Comparison of ENCODE assay signal across 8 cellular contexts in the genomic region with DNA sequence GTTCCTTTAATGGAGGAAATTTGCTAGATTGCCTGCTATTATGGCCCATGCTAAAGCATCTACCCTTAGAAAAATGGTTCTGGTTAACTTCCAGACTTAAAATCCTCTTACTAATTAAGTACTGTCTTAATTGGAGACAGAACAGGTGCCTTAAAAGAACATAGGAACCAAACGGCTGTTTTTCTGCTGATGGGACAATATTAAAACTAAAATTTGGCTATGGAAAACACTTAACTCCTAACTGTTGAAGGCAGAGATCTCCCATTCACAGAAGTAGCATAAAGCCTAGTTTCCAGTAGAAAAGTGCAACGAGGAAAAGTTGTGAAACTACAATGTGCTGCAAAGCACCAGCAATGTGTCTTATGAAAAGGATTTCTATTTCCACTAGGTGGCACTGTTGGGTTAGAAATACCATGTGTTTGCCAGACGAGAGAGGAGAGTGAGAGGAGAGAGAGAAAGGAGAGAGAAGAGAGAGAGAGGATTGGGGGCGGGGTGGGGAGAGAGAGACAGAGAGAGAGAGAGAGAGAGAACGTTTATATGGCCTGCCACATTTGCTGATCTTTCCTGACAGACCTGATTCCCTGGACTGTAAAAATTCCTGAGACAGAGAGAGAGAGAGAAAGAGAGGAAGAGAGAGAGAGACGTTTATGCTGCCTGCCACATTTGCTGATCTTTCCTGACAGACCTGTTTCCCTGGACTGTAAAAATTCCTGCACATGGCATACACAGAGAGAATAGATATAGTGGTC. TPM values are rescaled to one million over a fixed set of nuclear protein-coding genes. Genes with fewer than 3 reads are reported as not detected.
DNase-seq lines count a peak whose midpoint lies in the region; ATAC-seq and TF ChIP-seq lines count a peak whose summit lies in the region.

No MANE protein-coding gene starts in this region.

- no peak overlapping the region for H4K8ac ChIP-seq in IMR-90 (ENCODE audit: low read depth in 2 of 2, low read length in 2 of 2)

- H3K4ac ChIP-seq in IMR-90 (ENCODE audit: low read depth, low read length): no peak overlapping the region

- H3K23ac ChIP-seq in IMR-90 (ENCODE audit: low read depth, low read length): no peak overlapping the region

- no peak overlapping the region for H2BK20ac ChIP-seq in IMR-90 (ENCODE audit: low read depth, low read length)

- no peak overlapping the region for H4K5ac ChIP-seq in IMR-90 (ENCODE audit: low read depth, low read length)

- H3K27ac Mint-ChIP-seq in natural killer cell: no peak overlapping the region
- no peak overlapping the region for H3K27ac Mint-ChIP-seq in activated T-helper 1 cell treated with anti-CD3 and anti-CD28 coated beads, Interleukin-12 subunit alpha, Interleukin-12 subunit beta, Interleukin-2, Interleukin-4 antibody, amounts not matched to agents 30 ng/mL and 10 ng/mL and 1 ng/mL, durations not matched to agents 14 hours and 24 hours and 36 hours

- POLR2A ChIA-PET in IMR-90 (lab: Charles Lee; ENCODE audit: unreplicated experiment) (no interaction called here), RWPE1 (lab: Yijun Ruan, JAX; ENCODE audit: low non-redundant PET) (no interaction called here)

- H3K79me1 ChIP-seq in IMR-90 (ENCODE audit: low read depth in 1 of 2, low read length in 2 of 2): no peaks in the 10 kb centered on the region

- peak; percentile 69 for TF ChIP-seq RAD21 in IMR-90 (IDR thresholded peaks at IDR 0.05; ENCODE audit: low read length)

- H3K9me3 ChIP-seq in IMR-90 (ENCODE audit: control insufficient read depth, insufficient read depth, low read length): no peaks in the 10 kb centered on the region

- peak overlapping the region; percentile 2 for H3K4me3 Mint-ChIP-seq in natural killer cell
- H3K4me3 Mint-ChIP-seq in activated T-helper 1 cell treated with anti-CD3 and anti-CD28 coated beads, Interleukin-12 subunit alpha, Interleukin-12 subunit beta, Interleukin-2, Interleukin-4 antibody, amounts not matched to agents 30 ng/mL and 10 ng/mL and 1 ng/mL, durations not matched to agents 14 hours and 24 hours and 36 hours: no peak overlapping the region

- H3K27me3 ChIP-seq in IMR-90 (ENCODE audit: control insufficient read depth, insufficient read depth, low read length): no peaks in the 10 kb centered on the region; the same call in 1 of the 2 replicates

- no peaks in the 10 kb centered on the region for H3K9me1 ChIP-seq in IMR-90 (ENCODE audit: insufficient read depth, low read length)

- peak overlapping the region; percentile 36; the same call in 1 of the 2 replicates for H3K4me2 ChIP-seq in IMR-90 (ENCODE audit: low read depth, low read length)

- H3K9me3 Mint-ChIP-seq in natural killer cell: no peaks in the 10 kb centered on the region
- no peaks in the 10 kb centered on the region for H3K9me3 Mint-ChIP-seq in activated T-helper 1 cell treated with anti-CD3 and anti-CD28 coated beads, Interleukin-12 subunit alpha, Interleukin-12 subunit beta, Interleukin-2, Interleukin-4 antibody, amounts not matched to agents 30 ng/mL and 10 ng/mL and 1 ng/mL, durations not matched to agents 14 hours and 24 hours and 36 hours

- BruUV-seq in IMR-90 (replicated peaks; lab: Mats Ljungman, UMichigan): no TSS peak

- H2BK120ac ChIP-seq in IMR-90 (ENCODE audit: low read depth, low read length): no peak overlapping the region

- dilution Hi-C loops in IMR-90 (cut with HindIII; ENCODE audit: low sequenced_read_pairs, unreplicated experiment): no loop called here

- TF ChIP-seq POLR2A in IMR-90 (IDR thresholded peaks at IDR 0.05; ENCODE audit: low read depth, low read length) (no peak), erythroblast (IDR thresholded peaks at IDR 0.05; ENCODE audit: low read length) (no peak)

- H3K4me1 ChIP-seq in IMR-90 (ENCODE audit: control insufficient read depth, insufficient read depth, low read length): no peaks in the 10 kb centered on the region

- H3K27ac ChIP-seq in IMR-90 (ENCODE audit: insufficient read depth, low read length) (no peak overlapping the region), RWPE1 (no peak overlapping the region)

- WGBS in IMR-90 (ENCODE audit: extremely low coverage in 2 of 2, insufficient read length in 1 of 2), 2 experiments: 10% methylated on average over 2 of the region's 6 CpGs; no CpG with 5 or more reads in 1 of the 2 experiments

- H4K20me1 ChIP-seq in IMR-90 (ENCODE audit: insufficient read depth, low read length): no peaks in the 10 kb centered on the region

- H3K36me3 Mint-ChIP-seq in natural killer cell: no peaks in the 10 kb centered on the region
- no peaks in the 10 kb centered on the region for H3K36me3 Mint-ChIP-seq in activated T-helper 1 cell treated with anti-CD3 and anti-CD28 coated beads, Interleukin-12 subunit alpha, Interleukin-12 subunit beta, Interleukin-2, Interleukin-4 antibody, amounts not matched to agents 30 ng/mL and 10 ng/mL and 1 ng/mL, durations not matched to agents 14 hours and 24 hours and 36 hours (ENCODE audit: low read depth)

- peaks cover 0 to 6% of the 10 kb centered on the region in 2 donors for H3K4me1 Mint-ChIP-seq in natural killer cell
- no peaks in the 10 kb centered on the region for H3K4me1 Mint-ChIP-seq in activated T-helper 1 cell treated with anti-CD3 and anti-CD28 coated beads, Interleukin-12 subunit alpha, Interleukin-12 subunit beta, Interleukin-2, Interleukin-4 antibody, amounts not matched to agents 30 ng/mL and 10 ng/mL and 1 ng/mL, durations not matched to agents 14 hours and 24 hours and 36 hours (ENCODE audit: low read depth)

- H2AK9ac ChIP-seq in IMR-90 (replicated peaks; ENCODE audit: low read depth, low read length, poor library complexity): no peak overlapping the region

- in situ Hi-C loops in IMR-90 (cut with MboI; ENCODE audit: low sequenced_read_pairs): loop anchor here (25.0 kb wide), 1 partner anchor 1130 kb away; no protein-coding TSS in a partner anchor

- peaks cover 0 to 9% of the 10 kb centered on the region in 2 donors for H3K27me3 Mint-ChIP-seq in natural killer cell (ENCODE audit: low read depth in 2 of 2)
- peaks cover 4% of the 10 kb centered on the region for H3K27me3 Mint-ChIP-seq in activated T-helper 1 cell treated with anti-CD3 and anti-CD28 coated beads, Interleukin-12 subunit alpha, Interleukin-12 subunit beta, Interleukin-2, Interleukin-4 antibody, amounts not matched to agents 30 ng/mL and 10 ng/mL and 1 ng/mL, durations not matched to agents 14 hours and 24 hours and 36 hours (ENCODE audit: insufficient read depth)

- no peak overlapping the region for H2AK5ac ChIP-seq in IMR-90 (ENCODE audit: low read depth, low read length)

- no peak overlapping the region for H2BK15ac ChIP-seq in IMR-90 (ENCODE audit: low read depth, low read length)

- intact Hi-C loops in IMR-90 (cut with micrococcal nuclease): loop anchor here (1.0 to 5.0 kb wide), 2 partner anchors 1138 to 1880 kb away; no protein-coding TSS in a partner anchor
- intact Hi-C loops in natural killer cell (cut with micrococcal nuclease): loop anchor here (5.0 kb wide), 1 partner anchor 570 kb away; no protein-coding TSS in a partner anchor
- intact Hi-C loops in activated T-helper 1 cell treated with anti-CD3 and anti-CD28 coated beads, Interleukin-12 subunit alpha, Interleukin-12 subunit beta, Interleukin-2, Interleukin-4 antibody, amounts not matched to agents 30 ng/mL and 10 ng/mL and 1 ng/mL, durations not matched to agents 14 hours and 24 hours and 36 hours (cut with micrococcal nuclease): loop anchor here (1.0 to 10.0 kb wide), 2 partner anchors 185 to 1133 kb away; no protein-coding TSS in a partner anchor

- no peak overlapping the region for H3K18ac ChIP-seq in IMR-90 (ENCODE audit: low read depth, low read length)

- H3K56ac ChIP-seq in IMR-90 (ENCODE audit: extremely low read depth, insufficient read depth, low read length): no peak overlapping the region

- ATAC-seq in GM21529 (IDR thresholded peaks at IDR 0.05; ENCODE audit: unreplicated experiment) (peak; percentile 85), IMR-90 (ENCODE audit: low read depth) (peak; percentile 90), natural killer cell (peak in 1 of 3 donors; percentile 66)

- no peak overlapping the region for H3K4me3 ChIP-seq in IMR-90 (ENCODE audit: insufficient read depth, low read depth, low read length)

- TF ChIP-seq CTCF in IMR-90 (conservative IDR thresholded peaks at IDR 0.05; ENCODE audit: low read depth, low read length) (peak; percentile 70), RWPE1 (conservative IDR thresholded peaks at IDR 0.05; ENCODE audit: low read depth) (peak; percentile 58), natural killer cell (IDR thresholded peaks at IDR 0.05) (peak; percentile 53)

- H3K14ac ChIP-seq in IMR-90 (replicated peaks; ENCODE audit: low read depth, low read length): no peak overlapping the region

- H2AFZ ChIP-seq in IMR-90 (replicated peaks; ENCODE audit: low read length, poor library complexity): peak overlapping the region; percentile 75

- H3K36me3 ChIP-seq in IMR-90 (ENCODE audit: control insufficient read depth, insufficient read depth, low read length): no peaks in the 10 kb centered on the region

- CTCF ChIA-PET in IMR-90 (lab: Yijun Ruan, JAX) (no interaction called here), RWPE1 (lab: Yijun Ruan, JAX) (interaction anchor here (1.6 kb wide), 1 partner anchor 14 kb away, joined by 8 read pairs; no protein-coding TSS in a partner anchor)

- H4K91ac ChIP-seq in IMR-90 (ENCODE audit: insufficient read depth, low read depth, low read length): no peak overlapping the region

- peak; percentile 65 for DNase-seq in SIG-M5 treated with dmso at 0.1 percent for 504 hours (lab: John Stamatoyannopoulos, UW; ENCODE audit: unreplicated experiment)
- DNase-seq in SIG-M5 (lab: John Stamatoyannopoulos, UW): no peak
- DNase-seq in IMR-90: peak; percentile 75
- peak; percentile 48 for DNase-seq in RWPE1 (ENCODE audit: low spot score)
- peak; percentile 71 to 73 for DNase-seq in erythroblast (lab: John Stamatoyannopoulos, UW)
- no peak for DNase-seq in natural killer cell
- no peak for DNase-seq in activated T-helper 1 cell treated with anti-CD3 and anti-CD28 coated beads, Interleukin-12 subunit alpha, Interleukin-12 subunit beta, Interleukin-2, Interleukin-4 antibody, amounts not matched to agents 30 ng/mL and 10 ng/mL and 1 ng/mL, durations not matched to agents 14 hours and 24 hours and 36 hours (ENCODE audit: low spot score)

- no peak overlapping the region for H2BK5ac ChIP-seq in IMR-90 (ENCODE audit: low read depth, low read length, poor library complexity, severe bottlenecking)

- no peak overlapping the region; the same call in 1 of the 2 replicates for H3K9ac ChIP-seq in IMR-90 (ENCODE audit: low read depth, low read length)

TF ChIP-seq in IMR-90, 13 proteins besides CTCF, POLR2A, EP300 and RAD21 (continues in another document):
- TF ChIP-seq MAFK (IDR thresholded peaks at IDR 0.05; ENCODE audit: low read depth, low read length) (peak; percentile 59), MAZ (IDR thresholded peaks at IDR 0.05; ENCODE audit: borderline replicate concordance, low read depth, low read length) (no peak)

RNA-seq across cellular contexts. Expression of gene FAM181B, which starts 51.5 kb away (rescaled TPM):
- total RNA-seq in IMR-90 (2012; rRNA removed) (not detected in 2 replicates), natural killer cell (not detected)
- polyA plus RNA-seq in IMR-90 (2012; rRNA removed): not detected in 2 replicates
- not detected in 2 replicates for polyA plus RNA-seq in IMR-90 (2012; cell fraction: cytosol; rRNA removed)
- polyA plus RNA-seq in IMR-90 (2012; cell fraction: nucleus; rRNA removed; ENCODE audit: low replicate concordance): not detected in 2 replicates
- total RNA-seq in activated T-helper 1 cell treated with anti-CD3 and anti-CD28 coated beads, Interleukin-12 subunit alpha, Interleukin-12 subunit beta, Interleukin-2, Interleukin-4 antibody, amounts not matched to agents 30 ng/mL and 10 ng/mL and 1 ng/mL, durations not matched to agents 14 hours and 24 hours and 36 hours: not detected in 2 replicates

Comparison
In these comparisons a context has a peak if more than half of its experiments do, and no peak if none do; other contexts are left out.
1. DNase-seq: peak in SIG-M5 treated with dmso at 0.1 percent for 504 hours (single experiment), IMR-90 (single experiment), RWPE1 (single experiment) and erythroblast (2 of 2); none in SIG-M5 (single experiment), natural killer cell (single experiment) and activated T-helper 1 cell treated with anti-CD3 and anti-CD28 coated beads, Interleukin-12 subunit alpha, Interleukin-12 subunit beta, Interleukin-2, Interleukin-4 antibody, amounts not matched to agents 30 ng/mL and 10 ng/mL and 1 ng/mL, durations not matched to agents 14 hours and 24 hours and 36 hours (single experiment).
2. Peak in every context shown above with its lines, with median percentiles within 50 percentile points of each other: CTCF ChIP-seq.